Comparison of ENCODE assay signal across 8 cellular contexts in genomic region chr16:28924399-28924761, GRCh38. TPM values are rescaled to one million over a fixed set of nuclear protein-coding genes. Genes with fewer than 3 reads are reported as not detected.
A peak's percentile ranks its signal among the peaks of the same experiment; 100 is the strongest.
DNase-seq lines count a peak whose midpoint lies in the region; ATAC-seq and TF ChIP-seq lines count a peak whose summit lies in the region.

No MANE protein-coding gene starts in this region.

- no peaks in the 10 kb centered on the region for H3K9me3 Mint-ChIP-seq in CD8-positive, alpha-beta T cell

- H3K9ac ChIP-seq in HUES6 (ENCODE audit: low read length) (peak overlapping the region; percentile 72), colonic mucosa (ENCODE audit: low read depth in 2 of 2, low read length in 2 of 2) (peak overlapping the region in 1 of 2 donors; percentile 91), neural cell (ENCODE audit: low read length) (peak overlapping the region; percentile 87)

- CTCF ChIA-PET in CD8-positive, alpha-beta T cell (lab: Charles Lee): interaction anchor here (0.9 to 2.4 kb wide), 2 partner anchors 11 to 21 kb away, joined by 3 to 21 read pairs; no protein-coding TSS in a partner anchor

- no peaks in the 10 kb centered on the region for H3K9me2 ChIP-seq in neural cell (ENCODE audit: insufficient read depth, low read length)

- peak in 1 of 7 experiments; percentile 53 for DNase-seq in CD8-positive, alpha-beta T cell
- DNase-seq in colonic mucosa: no peak
- DNase-seq in SK-N-DZ (ENCODE audit: low spot score): no peak
- no peak for DNase-seq in AML-193 (lab: John Stamatoyannopoulos, UW)

- ATAC-seq in CD8-positive, alpha-beta T cell: no peak
- no peak for ATAC-seq in GM18870 (IDR thresholded peaks at IDR 0.05; ENCODE audit: unreplicated experiment)
- no peak for ATAC-seq in GM18502 (IDR thresholded peaks at IDR 0.05; ENCODE audit: poor library complexity, unreplicated experiment)

- intact Hi-C loops in CD8-positive, alpha-beta T cell (cut with DNase I, micrococcal nuclease): loop anchor here (1.0 to 10.0 kb wide), 7 partner anchors 20 to 780 kb away; partner anchors contain the start of genes APOBR (in 1 of the 2), CLN3 (in 1 of the 2) and SPNS1 (in 1 of the 2)
- intact Hi-C loops in colonic mucosa (cut with DNase I): no loop called here

- H3K4me3 Mint-ChIP-seq in CD8-positive, alpha-beta T cell: peak overlapping the region; percentile 94

- peaks cover under 1% of the 10 kb centered on the region for H3K36me3 ChIP-seq in CD8-positive, alpha-beta T cell (ENCODE audit: insufficient read depth, low read length)
- peaks cover 3% of the 10 kb centered on the region; the same call in 1 of the 2 replicates for H3K36me3 ChIP-seq in HUES6 (ENCODE audit: control insufficient read depth, insufficient read depth, low read length)
- no peaks in the 10 kb centered on the region for H3K36me3 ChIP-seq in colonic mucosa
- no peaks in the 10 kb centered on the region for H3K36me3 ChIP-seq in neural cell (ENCODE audit: insufficient read depth, low read length)

- peak overlapping the region; percentile 50 for H3K4me2 ChIP-seq in neural cell (ENCODE audit: low read length)

- H3K27ac Mint-ChIP-seq in CD8-positive, alpha-beta T cell: peak overlapping the region; percentile 97

- H3K4me3 ChIP-seq in CD8-positive, alpha-beta T cell (ENCODE audit: low read depth, low read length): peak overlapping the region; percentile 97
- peak overlapping the region; percentile 69 for H3K4me3 ChIP-seq in HUES6 (ENCODE audit: low read depth, low read length)
- H3K4me3 ChIP-seq in colonic mucosa: peak overlapping the region; percentile 62
- H3K4me3 ChIP-seq in neural cell (ENCODE audit: low read length): peak overlapping the region; percentile 94

- TF ChIP-seq CTCF in CD8-positive, alpha-beta T cell (IDR thresholded peaks at IDR 0.05): no peak
- TF ChIP-seq CTCF in colonic mucosa (IDR thresholded peaks at IDR 0.05): peak; percentile 17
- TF ChIP-seq CTCF in neural cell (IDR thresholded peaks at IDR 0.05; ENCODE audit: poor library complexity, severe bottlenecking): peak; percentile 8

- H3K4me1 Mint-ChIP-seq in CD8-positive, alpha-beta T cell (ENCODE audit: low read depth): peaks cover 25% of the 10 kb centered on the region

- no peaks in the 10 kb centered on the region for H3K27me3 Mint-ChIP-seq in CD8-positive, alpha-beta T cell (ENCODE audit: low read depth)

- TF ChIP-seq RAD21 in neural cell (conservative IDR thresholded peaks at IDR 0.05): no peak

- H3K36me3 Mint-ChIP-seq in CD8-positive, alpha-beta T cell: peaks cover 28% of the 10 kb centered on the region

- no peaks in the 10 kb centered on the region for H3K79me2 ChIP-seq in neural cell (replicated peaks; ENCODE audit: insufficient read depth, low read length)

- H2AFZ ChIP-seq in neural cell (ENCODE audit: low read depth, low read length): peak overlapping the region; percentile 89

- H3K9me3 ChIP-seq in CD8-positive, alpha-beta T cell (ENCODE audit: low read length): no peaks in the 10 kb centered on the region
- H3K9me3 ChIP-seq in HUES6 (ENCODE audit: control insufficient read depth, insufficient read depth, low read depth, low read length): no peaks in the 10 kb centered on the region
- H3K9me3 ChIP-seq in colonic mucosa: no peaks in the 10 kb centered on the region
- no peaks in the 10 kb centered on the region for H3K9me3 ChIP-seq in neural cell (ENCODE audit: low read length)

- POLR2A ChIA-PET in CD8-positive, alpha-beta T cell (lab: Charles Lee): interaction anchor here (0.7 to 3.9 kb wide), 4 partner anchors 21 to 78 kb away, joined by 3 to 18 read pairs (median 13); partner anchors contain the start of genes SH2B1 and TUFM

- H4K20me1 ChIP-seq in neural cell (ENCODE audit: insufficient read depth): no peaks in the 10 kb centered on the region

- no peaks in the 10 kb centered on the region for H3F3A ChIP-seq in neural cell (ENCODE audit: insufficient read depth, low read length, poor library complexity, severe bottlenecking)

- peaks cover 10% of the 10 kb centered on the region for H3K4me1 ChIP-seq in CD8-positive, alpha-beta T cell (ENCODE audit: insufficient read depth, low read length)
- peaks cover 3% of the 10 kb centered on the region; the same call in 1 of the 2 replicates for H3K4me1 ChIP-seq in HUES6 (ENCODE audit: control insufficient read depth, insufficient read depth, low read length)
- peaks cover 13% of the 10 kb centered on the region for H3K4me1 ChIP-seq in colonic mucosa

- peak overlapping the region; percentile 98 for H3K27ac ChIP-seq in CD8-positive, alpha-beta T cell (ENCODE audit: low read depth, low read length)
- H3K27ac ChIP-seq in HUES6 (ENCODE audit: low read depth, low read length): no peak overlapping the region
- peak overlapping the region; percentile 99 for H3K27ac ChIP-seq in colonic mucosa
- H3K27ac ChIP-seq in neural cell (ENCODE audit: low read length): peak overlapping the region; percentile 74

- no peaks in the 10 kb centered on the region for H3K27me3 ChIP-seq in CD8-positive, alpha-beta T cell (ENCODE audit: insufficient read depth, low read length)
- no peaks in the 10 kb centered on the region for H3K27me3 ChIP-seq in HUES6 (ENCODE audit: control insufficient read depth, insufficient read depth, low read length)
- no peaks in the 10 kb centered on the region for H3K27me3 ChIP-seq in colonic mucosa
- no peaks in the 10 kb centered on the region for H3K27me3 ChIP-seq in neural cell (ENCODE audit: insufficient read depth, low read depth, low read length)

- TF ChIP-seq EP300 in neural cell (conservative IDR thresholded peaks at IDR 0.05; ENCODE audit: poor library complexity, severe bottlenecking): no peak

TF ChIP-seq in neural cell, 6 proteins besides CTCF, POLR2A, EP300 and RAD21:
- TF ChIP-seq REST (IDR thresholded peaks at IDR 0.05; ENCODE audit: borderline replicate concordance) (no peak), POLR2AphosphoS5 (IDR thresholded peaks at IDR 0.05) (no peak), MXI1 (conservative IDR thresholded peaks at IDR 0.05; ENCODE audit: poor library complexity, severe bottlenecking) (no peak), SMC3 (conservative IDR thresholded peaks at IDR 0.05; ENCODE audit: poor library complexity) (no peak), TAF1 (IDR thresholded peaks at IDR 0.05; ENCODE audit: low read depth) (no peak), EZH2 (IDR thresholded peaks at IDR 0.05; ENCODE audit: borderline replicate concordance, insufficient read depth, low read length, poor library complexity, severe bottlenecking) (no peak)

RNA-seq across cellular contexts. Expression of gene RABEP2, which starts 0.7 kb away (rescaled TPM):
- 10 to 100 TPM; 26.5 to 29.0 TPM for total RNA-seq in CD8-positive, alpha-beta T cell
- total RNA-seq in colonic mucosa: 10 to 100 TPM; 24.5 to 47.4 TPM
- polyA plus RNA-seq in neural cell: 27.5 and 28.7 TPM in 2 replicates
- 13.4 and 17.0 TPM in 2 replicates for polyA minus RNA-seq in neural cell
- 16.8 and 40.0 TPM in 2 replicates for polyA plus RNA-seq in SK-N-DZ (2014; cell fraction: cytosol; rRNA removed)
- polyA plus RNA-seq in SK-N-DZ (2014; cell fraction: nucleus; rRNA removed): 18.0 and 25.7 TPM in 2 replicates

RNA-seq across cellular contexts. Expression of gene CD19, which starts 7.4 kb away (rescaled TPM):
- total RNA-seq in CD8-positive, alpha-beta T cell: 1 to 10 TPM; 1.1 to 1.8 TPM
- under 1 TPM; 0.40 to 0.74 TPM for total RNA-seq in colonic mucosa
- not detected in 2 replicates for polyA plus RNA-seq in neural cell
- not detected in 2 replicates for polyA minus RNA-seq in neural cell
- polyA plus RNA-seq in SK-N-DZ (2014; cell fraction: cytosol; rRNA removed): not detected in 2 replicates
- 0.12 and 0.32 TPM in 2 replicates for polyA plus RNA-seq in SK-N-DZ (2014; cell fraction: nucleus; rRNA removed)

RNA-seq across cellular contexts. Expression of gene NFATC2IP, which starts 26.4 kb away (rescaled TPM):
- total RNA-seq in CD8-positive, alpha-beta T cell: 10 to 100 TPM; 45.8 to 52.5 TPM
- total RNA-seq in colonic mucosa: 10 to 100 TPM; 33.3 to 57.1 TPM
- 39.1 and 42.6 TPM in 2 replicates for polyA plus RNA-seq in neural cell
- 22.0 and 28.2 TPM in 2 replicates for polyA minus RNA-seq in neural cell
- 40.0 and 57.1 TPM in 2 replicates for polyA plus RNA-seq in SK-N-DZ (2014; cell fraction: cytosol; rRNA removed)
- polyA plus RNA-seq in SK-N-DZ (2014; cell fraction: nucleus; rRNA removed): 114 and 154 TPM in 2 replicates

RNA-seq across cellular contexts. Expression of gene ATP2A1, which starts 46.1 kb away (rescaled TPM):
- under 1 TPM; 0.24 to 0.97 TPM for total RNA-seq in CD8-positive, alpha-beta T cell
- 1 to 10 TPM in 1 of 2 donors, under 1 TPM in 1; 0.40 to 2.9 TPM for total RNA-seq in colonic mucosa
- polyA plus RNA-seq in neural cell: 0.06 and 0.54 TPM in 2 replicates
- polyA minus RNA-seq in neural cell: 0.23 and 1.2 TPM in 2 replicates
- polyA plus RNA-seq in SK-N-DZ (2014; cell fraction: cytosol; rRNA removed): 0.36 and 2.9 TPM in 2 replicates
- 2.8 and 5.4 TPM in 2 replicates for polyA plus RNA-seq in SK-N-DZ (2014; cell fraction: nucleus; rRNA removed)

RNA-seq across cellular contexts. Expression of gene SPNS1, which starts 50.2 kb away (rescaled TPM):
- total RNA-seq in CD8-positive, alpha-beta T cell: 10 to 100 TPM; 31.7 to 31.8 TPM
- 10 to 100 TPM; 30.3 to 56.3 TPM for total RNA-seq in colonic mucosa
- polyA plus RNA-seq in neural cell: 41.6 and 47.3 TPM in 2 replicates
- polyA minus RNA-seq in neural cell: 34.8 and 45.0 TPM in 2 replicates
- 51.1 and 55.8 TPM in 2 replicates for polyA plus RNA-seq in SK-N-DZ (2014; cell fraction: cytosol; rRNA removed)
- polyA plus RNA-seq in SK-N-DZ (2014; cell fraction: nucleus; rRNA removed): 43.3 and 43.6 TPM in 2 replicates
